ENCODE assay signal across 1 cellular context in the genomic region with DNA sequence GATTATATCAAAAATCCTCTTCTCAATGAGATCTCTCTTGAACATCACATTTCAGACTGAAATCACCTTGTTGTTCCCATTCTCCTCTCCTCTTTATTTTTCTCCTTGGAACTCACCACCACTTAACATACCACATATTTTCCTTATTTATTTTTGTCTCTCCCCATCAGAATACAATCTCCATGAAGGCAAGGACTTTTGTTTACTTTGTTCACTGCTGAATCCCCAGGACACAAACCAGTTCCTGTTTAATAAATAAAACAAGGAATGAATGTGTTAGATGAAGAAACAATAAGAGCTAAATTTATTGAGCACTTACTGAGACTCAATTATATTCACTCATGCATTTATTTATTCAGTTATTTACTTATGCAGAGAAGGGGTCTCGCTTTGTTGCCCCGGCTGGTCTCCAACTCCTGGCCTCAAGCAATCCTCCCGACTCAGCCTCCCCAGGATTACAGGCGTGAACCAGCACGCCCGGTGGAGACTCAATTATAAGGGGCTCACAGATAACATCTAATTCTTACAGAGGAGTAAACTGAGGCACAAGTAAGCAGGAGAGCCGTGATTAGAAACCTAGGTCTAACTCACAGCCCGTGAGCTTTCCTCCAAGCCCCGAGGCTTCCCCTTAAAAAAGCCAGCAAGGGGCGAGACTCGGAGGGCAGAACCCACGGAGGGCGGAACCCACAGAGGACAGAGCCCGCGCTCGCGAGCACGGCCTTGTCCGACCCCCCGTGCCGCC.
TF ChIP-seq lines count a peak whose summit lies in the region.

No MANE protein-coding gene starts in this region.

TF ChIP-seq in HCT116, 20 proteins besides CTCF, POLR2A, EP300 and RAD21 (continued from another document):
- TF ChIP-seq, protein P1, sequence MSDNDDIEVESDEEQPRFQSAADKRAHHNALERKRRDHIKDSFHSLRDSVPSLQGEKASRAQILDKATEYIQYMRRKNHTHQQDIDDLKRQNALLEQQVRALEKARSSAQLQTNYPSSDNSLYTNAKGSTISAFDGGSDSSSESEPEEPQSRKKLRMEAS (IDR thresholded peaks at IDR 0.05), result no peak
- no peak for TF ChIP-seq TCF7L2 (IDR thresholded peaks at IDR 0.05; ENCODE audit: borderline replicate concordance, extremely low read depth, insufficient read depth, insufficient read length)
- no peak for TF ChIP-seq ZNF274 (IDR thresholded peaks at IDR 0.05; ENCODE audit: low read depth, low read length)
- no peak for TF ChIP-seq EZH2phosphoT487 (IDR thresholded peaks at IDR 0.05; ENCODE audit: borderline replicate concordance)
